ENCODE assay signal across 2 cellular contexts in genomic region chr5:179824745-179825112, GRCh38.
TF ChIP-seq lines count a peak whose summit lies in the region.

No MANE protein-coding gene starts in this region.

TF ChIP-seq in SK-N-SH, 30 proteins besides CTCF, POLR2A, EP300 and RAD21:
- TF ChIP-seq ZBTB33 (IDR thresholded peaks at IDR 0.05; ENCODE audit: borderline replicate concordance, low read depth), result no peak
- no peak for TF ChIP-seq MXI1 (IDR thresholded peaks at IDR 0.05; ENCODE audit: low read depth, low read length)
- no peak for TF ChIP-seq NFIC (IDR thresholded peaks at IDR 0.05; ENCODE audit: borderline replicate concordance)
- TF ChIP-seq USF1 (IDR thresholded peaks at IDR 0.05; ENCODE audit: borderline replicate concordance, low read depth), result no peak
- TF ChIP-seq RCOR1 (IDR thresholded peaks at IDR 0.05; ENCODE audit: low read length), result no peak
- no peak for TF ChIP-seq TAF1 (IDR thresholded peaks at IDR 0.05; ENCODE audit: borderline replicate concordance, low read depth, low read length)

TF ChIP-seq in SK-N-SH treated with all-trans-retinoic acid at 6 μM for 48 hours, 23 proteins besides CTCF, POLR2A, EP300 and RAD21 (continued from another document):
- TF ChIP-seq CSRNP3 (CRISPR knock-in tag; IDR thresholded peaks at IDR 0.05) (no peak), ZNF8 (CRISPR knock-in tag; IDR thresholded peaks at IDR 0.05) (no peak), PATZ1 (CRISPR knock-in tag; IDR thresholded peaks at IDR 0.05; ENCODE audit: borderline replicate concordance) (no peak), ZNF565 (CRISPR knock-in tag; conservative IDR thresholded peaks at IDR 0.05; ENCODE audit: low read depth) (no peak), TCF4 (CRISPR knock-in tag; IDR thresholded peaks at IDR 0.05; ENCODE audit: borderline replicate concordance) (no peak), SNAI2 (CRISPR knock-in tag; IDR thresholded peaks at IDR 0.05) (no peak), OSR1 (CRISPR knock-in tag; IDR thresholded peaks at IDR 0.05) (no peak), ESRRG (CRISPR knock-in tag; IDR thresholded peaks at IDR 0.05) (no peak), ARNTL (CRISPR knock-in tag; IDR thresholded peaks at IDR 0.05; ENCODE audit: borderline replicate concordance, low read depth) (no peak), PPARA (CRISPR knock-in tag; IDR thresholded peaks at IDR 0.05; ENCODE audit: borderline replicate concordance) (no peak)
